Comparison of ENCODE assay signal across 5 cellular contexts in the genomic region with DNA sequence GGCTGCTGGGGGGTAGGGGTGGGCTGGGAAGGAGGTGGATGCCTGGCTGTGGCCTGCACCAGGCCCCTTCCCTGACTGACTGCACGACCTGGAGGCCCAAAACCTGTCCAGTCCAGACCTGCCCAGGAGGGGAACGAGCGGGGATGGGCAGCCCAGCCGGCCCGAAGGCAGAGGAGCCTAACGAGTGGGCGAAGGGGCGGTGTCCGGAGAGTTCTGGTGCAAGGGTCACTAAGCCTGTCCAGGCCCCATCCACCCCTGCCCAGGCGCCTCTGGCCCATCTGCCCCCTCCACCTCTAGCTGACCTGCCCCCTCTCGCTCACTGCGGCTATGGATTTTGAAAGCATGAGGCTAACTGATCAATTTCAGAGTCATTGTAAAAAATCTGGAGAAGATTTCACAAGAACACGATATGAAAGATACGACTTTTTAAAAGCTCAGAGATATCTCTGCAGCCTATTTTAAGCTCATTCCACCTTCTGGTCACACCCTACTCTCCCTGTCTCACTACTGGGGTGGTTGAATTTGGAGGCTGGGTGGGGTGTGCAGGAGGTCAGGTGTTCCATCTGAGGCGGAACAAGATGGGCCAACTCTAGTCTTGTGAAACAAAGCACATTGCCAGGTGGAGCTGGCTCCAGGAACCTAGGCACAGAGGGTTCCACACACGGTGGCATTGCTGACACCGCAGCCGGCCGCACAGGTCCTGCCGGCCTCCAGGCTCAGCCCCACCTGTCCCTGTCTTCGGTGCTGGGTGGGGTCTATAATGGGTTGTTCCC. TPM values are rescaled to one million over a fixed set of nuclear protein-coding genes. Genes with fewer than 3 reads are reported as not detected.
"Had no signal": no experiment of that assay in that cellular context is flagged by ENCODE, and none has a peak within 500 bp of the region (broad histone marks: within the 10 kb centered on the region; RNA-seq: fewer than 3 reads in every experiment).

No MANE protein-coding gene starts in this region.

RNA-seq across cellular contexts. Expression of a gene that starts 17.8 kb away (rescaled TPM):
- total RNA-seq: stomach, thoracic aorta, tibial nerve, ureter, vagina had no signal
